Comparison of ENCODE assay signal across 13 cellular contexts in the genomic region with DNA sequence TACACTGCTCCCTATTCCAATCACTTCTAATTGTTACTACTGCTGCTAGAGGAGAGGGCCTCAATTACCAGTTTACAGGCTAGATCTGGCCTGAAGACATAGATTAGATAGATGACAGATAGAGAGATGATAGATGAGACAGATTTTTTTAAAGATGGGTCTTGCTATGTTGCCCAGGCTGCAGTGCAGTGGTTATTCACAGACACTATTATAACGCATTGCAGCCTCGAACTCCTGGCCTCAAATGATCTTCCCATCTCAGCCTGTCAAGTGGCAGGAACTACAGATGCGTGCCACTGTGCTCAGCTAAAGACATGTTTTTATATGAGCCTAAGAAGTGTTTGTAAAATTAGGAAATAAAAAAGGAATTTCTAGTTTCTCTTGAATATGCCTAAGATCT.
"Had no signal": no experiment of that assay in that cellular context is flagged by ENCODE, and none has a peak within 500 bp of the region (broad histone marks: within the 10 kb centered on the region; RNA-seq: fewer than 3 reads in every experiment).

No MANE protein-coding gene starts in this region.

- H3K4me3 Mint-ChIP-seq: activated naive CD4-positive, alpha-beta T cell treated with anti-CD3 and anti-CD28 coated beads for 36 hours had no signal

- H3K27ac ChIP-seq: breast epithelium, dorsolateral prefrontal cortex, parathyroid adenoma, skin epidermis had no signal

- ATAC-seq: activated CD4-positive, CD25-positive, alpha-beta regulatory T cell treated with anti-CD3 and anti-CD28 coated beads, Interleukin-2, amount 50 U/mL, for 24 hours; esophagus mucosa had no signal

- H3K9me3 ChIP-seq: breast epithelium had no signal

- DNase-seq: activated naive CD4-positive, alpha-beta T cell treated with anti-CD3 and anti-CD28 coated beads for 36 hours; amniotic stem cell; dorsolateral prefrontal cortex; hippocampal formation; kidney glomerular epithelial cell; retina; substantia nigra; trophoblast cell had no signal

- H3K36me3 ChIP-seq: breast epithelium had no signal

- H3K27ac Mint-ChIP-seq: activated naive CD4-positive, alpha-beta T cell treated with anti-CD3 and anti-CD28 coated beads for 36 hours had no signal

- H3K4me3 ChIP-seq: breast epithelium, skin epidermis had no signal

- H3K27me3 ChIP-seq: breast epithelium, dorsolateral prefrontal cortex had no signal

- H3K9me3 Mint-ChIP-seq: activated naive CD4-positive, alpha-beta T cell treated with anti-CD3 and anti-CD28 coated beads for 36 hours had no signal
